25 cellular contexts compared by ENCODE assay signal in the genomic region with DNA sequence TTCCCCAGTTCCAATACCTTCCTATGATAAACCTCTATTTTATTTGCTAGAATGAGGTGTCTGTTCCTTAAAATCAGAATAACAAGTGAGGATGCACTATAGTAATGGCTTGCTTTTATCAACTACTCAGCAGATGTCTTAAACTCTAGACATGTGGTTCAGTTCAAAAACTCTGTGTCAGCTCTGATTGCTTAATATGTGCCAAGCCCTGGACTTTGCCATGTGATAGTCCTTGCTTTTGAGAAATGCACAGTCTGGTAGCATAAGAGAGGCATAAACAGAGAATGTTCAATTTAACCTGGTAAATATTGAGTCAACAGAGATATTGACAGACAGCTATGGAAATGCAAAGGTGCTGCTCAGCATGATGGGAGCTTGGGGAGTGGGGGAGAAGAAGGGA.
"Had no signal": no experiment of that assay in that cellular context is flagged by ENCODE, and none has a peak within 500 bp of the region (broad histone marks: within the 10 kb centered on the region; RNA-seq: fewer than 3 reads in every experiment).

No MANE protein-coding gene starts in this region.

- H3K36me3 Mint-ChIP-seq: naive thymus-derived CD8-positive, alpha-beta T cell; stimulated activated effector memory CD8-positive, alpha-beta T cell treated with anti-CD3 and anti-CD28 coated beads, Interleukin-12 subunit alpha, Interleukin-12 subunit beta, amount 100 ng/mL, for 72 hours; type B pancreatic cell had no signal

- H3K9me3 ChIP-seq: esophagus squamous epithelium, gastrocnemius medialis, left lung, neutrophil, pancreas, right lobe of liver, stomach, testis, tibial artery had no signal

- H3K27ac Mint-ChIP-seq: naive thymus-derived CD8-positive, alpha-beta T cell; nephron progenitor cell; stimulated activated effector memory CD8-positive, alpha-beta T cell treated with anti-CD3 and anti-CD28 coated beads, Interleukin-12 subunit alpha, Interleukin-12 subunit beta, amount 100 ng/mL, for 72 hours; type B pancreatic cell had no signal

- H3K27ac ChIP-seq: coronary artery, esophagus squamous epithelium, gastrocnemius medialis, left lung, neutrophil, pancreas, right lobe of liver, stomach, testis, tibial artery had no signal

- H3K27me3 ChIP-seq: esophagus squamous epithelium, gastrocnemius medialis, left lung, neutrophil, pancreas, right lobe of liver, stomach, testis, tibial artery had no signal

- H3K36me3 ChIP-seq: esophagus squamous epithelium, gastrocnemius medialis, left lung, neutrophil, pancreas, right lobe of liver, stomach, tibial artery had no signal

- H3K27me3 Mint-ChIP-seq: type B pancreatic cell had no signal

- ATAC-seq: gastrocnemius medialis; left lung; naive thymus-derived CD8-positive, alpha-beta T cell; stimulated activated effector memory CD8-positive, alpha-beta T cell treated with anti-CD3 and anti-CD28 coated beads, Interleukin-12 subunit alpha, Interleukin-12 subunit beta, amount 100 ng/mL, for 72 hours had no signal

- H3K9me3 Mint-ChIP-seq: naive thymus-derived CD8-positive, alpha-beta T cell; nephron progenitor cell; stimulated activated effector memory CD8-positive, alpha-beta T cell treated with anti-CD3 and anti-CD28 coated beads, Interleukin-12 subunit alpha, Interleukin-12 subunit beta, amount 100 ng/mL, for 72 hours; type B pancreatic cell had no signal

- H3K4me1 ChIP-seq: esophagus squamous epithelium, gastrocnemius medialis, left lung, pancreas, right lobe of liver, testis, tibial artery had no signal

- H3K4me1 Mint-ChIP-seq: naive thymus-derived CD8-positive, alpha-beta T cell; stimulated activated effector memory CD8-positive, alpha-beta T cell treated with anti-CD3 and anti-CD28 coated beads, Interleukin-12 subunit alpha, Interleukin-12 subunit beta, amount 100 ng/mL, for 72 hours had no signal

- H3K4me3 ChIP-seq: coronary artery, esophagus squamous epithelium, gastrocnemius medialis, left lung, pancreas, right lobe of liver, smooth muscle cell, stomach, testis, tibial artery had no signal

- DNase-seq: dermis blood vessel endothelial cell; effector memory CD4-positive, alpha-beta T cell; esophagus squamous epithelium; foreskin fibroblast; gastrocnemius medialis; head of caudate nucleus; kidney; left lung; mesendoderm; midbrain; naive thymus-derived CD8-positive, alpha-beta T cell; nephron progenitor cell; pancreas; right lobe of liver; stimulated activated CD4-positive, alpha-beta T cell treated with anti-CD3 and anti-CD28 coated beads, Interleukin-2, amount 100 ng/mL, for 24 hours; stimulated activated CD4-positive, alpha-beta T cell treated with anti-CD3 and anti-CD28 coated beads, Interleukin-4, amount 100 ng/mL, for 24 hours; stimulated activated naive CD4-positive, alpha-beta T cell treated with Interleukin-2 at 50 U/mL for 16 hours; stomach; testis; tibial artery had no signal

- H3K4me3 Mint-ChIP-seq: naive thymus-derived CD8-positive, alpha-beta T cell; nephron progenitor cell; stimulated activated effector memory CD8-positive, alpha-beta T cell treated with anti-CD3 and anti-CD28 coated beads, Interleukin-12 subunit alpha, Interleukin-12 subunit beta, amount 100 ng/mL, for 72 hours; type B pancreatic cell had no signal
